Comparison of ENCODE assay signal across 23 cellular contexts in the genomic region with DNA sequence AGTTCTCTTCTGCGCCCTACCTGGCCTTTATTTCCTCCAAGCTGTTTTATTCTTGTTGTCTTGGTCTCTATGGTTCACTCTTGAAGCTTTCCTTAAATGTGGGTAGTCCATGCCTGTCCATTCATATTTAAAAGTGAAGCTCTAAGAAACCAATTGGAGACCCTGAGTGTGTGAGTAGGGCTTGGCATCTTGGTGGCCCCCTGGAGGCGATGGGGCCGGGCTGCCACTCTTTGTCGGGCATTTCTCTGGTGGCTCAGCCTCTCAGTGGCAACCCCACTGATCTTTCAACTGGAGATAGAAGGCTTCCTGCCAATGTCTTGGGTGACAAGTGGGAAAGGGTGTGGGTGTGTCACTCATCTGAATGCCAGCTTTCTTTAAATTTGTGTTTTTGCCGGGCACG. TPM values are rescaled to one million over a fixed set of nuclear protein-coding genes. Genes with fewer than 3 reads are reported as not detected.
DNase-seq lines count a peak whose midpoint lies in the region; ATAC-seq, FAIRE-seq and TF ChIP-seq lines count a peak whose summit lies in the region.
"Had no signal": no experiment of that assay in that cellular context is flagged by ENCODE, and none has a peak within 500 bp of the region (broad histone marks: within the 10 kb centered on the region; RNA-seq: fewer than 3 reads in every experiment).

No MANE protein-coding gene starts in this region.

- no peak for TF ChIP-seq EP300 in K562 (IDR thresholded peaks at IDR 0.05; ENCODE audit: low read length)

- H3K36me3 Mint-ChIP-seq in activated T-cell treated with anti-CD3 and anti-CD28 coated beads, Interleukin-2, amount 50 U/mL, for 24 hours (ENCODE audit: low read depth) = peaks cover 91% of the 10 kb centered on the region
- H3K36me3 Mint-ChIP-seq in activated T-cell treated with anti-CD3 and anti-CD28 coated beads, Interleukin-2, amount 50 U/mL, for 4 hours (ENCODE audit: insufficient read depth) = peaks cover 23% of the 10 kb centered on the region

- no peak overlapping the region for H3K4me3 Mint-ChIP-seq in activated T-cell treated with anti-CD3 and anti-CD28 coated beads, Interleukin-2, amount 50 U/mL, for 24 hours
- no peak overlapping the region for H3K4me3 Mint-ChIP-seq in activated T-cell treated with anti-CD3 and anti-CD28 coated beads, Interleukin-2, amount 50 U/mL, for 4 hours

- TF ChIP-seq RAD21 in K562 (CRISPR knock-in tag; conservative IDR thresholded peaks at IDR 0.05 in 1 of 2, IDR thresholded peaks at IDR 0.05 in 1 of 2) = no peak

- no peaks in the 10 kb centered on the region for H3K27me3 ChIP-seq in OCI-LY1 (ENCODE audit: insufficient read depth, low read length)
- no peaks in the 10 kb centered on the region for H3K27me3 ChIP-seq in K562 (ENCODE audit: control insufficient read depth in 2 of 2, insufficient read depth in 2 of 2, low read length in 2 of 2)
- H3K27me3 ChIP-seq in aorta (ENCODE audit: control insufficient read depth in 1 of 2, insufficient read depth in 2 of 2, low read length in 1 of 2) = no peaks in the 10 kb centered on the region
- H3K27me3 ChIP-seq: BE2C, brain microvascular endothelial cell, SJCRH30 had no signal

- H3K9me1 ChIP-seq in K562 (ENCODE audit: control insufficient read depth, insufficient read depth, low read length) = no peaks in the 10 kb centered on the region

- no TSS peak for BruUV-seq in K562 (replicated peaks; lab: Mats Ljungman, UMichigan)

- CTCF ChIA-PET in K562 (lab: Yijun Ruan, JAX; ENCODE audit: low intra/inter-chr PET ratio) = no interaction called here

- 95% methylated on average over 6 of the region's 6 CpGs for WGBS in K562 (ENCODE audit: insufficient coverage, low coverage, missing lambda C conversion rate)
- 86% methylated on average over 6 of the region's 6 CpGs for WGBS in aorta, 2 donors

- no peak for TF ChIP-seq POLR2A in K562 (conservative IDR thresholded peaks at IDR 0.05)

- TF ChIP-seq CTCF in OCI-LY1 (IDR thresholded peaks at IDR 0.05; ENCODE audit: low read length) = peak; percentile 40
- no peak for TF ChIP-seq CTCF in K562 (IDR thresholded peaks at IDR 0.05 in 2 of 3, conservative IDR thresholded peaks at IDR 0.05 in 1 of 3; ENCODE audit: insufficient read depth in 2 of 3, low read depth in 1 of 3, low read length in 3 of 3)

- in situ Hi-C loops in K562 (cut with MboI) = no loop called here

- peaks cover 31% of the 10 kb centered on the region for H3K4me1 Mint-ChIP-seq in activated T-cell treated with anti-CD3 and anti-CD28 coated beads, Interleukin-2, amount 50 U/mL, for 24 hours (ENCODE audit: low read depth)
- H3K4me1 Mint-ChIP-seq in activated T-cell treated with anti-CD3 and anti-CD28 coated beads, Interleukin-2, amount 50 U/mL, for 4 hours (ENCODE audit: low read depth) = peaks cover 16% of the 10 kb centered on the region

- H3F3A ChIP-seq in OCI-LY1 (ENCODE audit: insufficient read depth, low read length) = no peaks in the 10 kb centered on the region

- H4K20me1 ChIP-seq in OCI-LY1 (ENCODE audit: insufficient read depth, low read length) (no peaks in the 10 kb centered on the region), K562 (replicated peaks; ENCODE audit: control insufficient read depth, insufficient read depth, low read length) (no peaks in the 10 kb centered on the region)

- no peak overlapping the region for H2AFZ ChIP-seq in OCI-LY1 (ENCODE audit: low read length)
- no peak overlapping the region for H2AFZ ChIP-seq in K562 (ENCODE audit: low read depth, low read length)

- H3K9me2 ChIP-seq in OCI-LY1 (ENCODE audit: low read depth, low read length) = no peaks in the 10 kb centered on the region

- no peaks in the 10 kb centered on the region for H3K9me3 Mint-ChIP-seq in activated T-cell treated with anti-CD3 and anti-CD28 coated beads, Interleukin-2, amount 50 U/mL, for 24 hours
- no peaks in the 10 kb centered on the region for H3K9me3 Mint-ChIP-seq in activated T-cell treated with anti-CD3 and anti-CD28 coated beads, Interleukin-2, amount 50 U/mL, for 4 hours

- H3K36me3 ChIP-seq in OCI-LY1 (ENCODE audit: insufficient read depth, low read length) (peaks cover 58% of the 10 kb centered on the region), K562 (ENCODE audit: control insufficient read depth, insufficient read depth, low read length) (peaks cover 83% of the 10 kb centered on the region), aorta (ENCODE audit: control insufficient read depth in 1 of 2, insufficient read depth in 2 of 2, low read length in 1 of 2) (no peaks in the 10 kb centered on the region)
- H3K36me3 ChIP-seq: BE2C had no signal

- FAIRE-seq in K562 (lab: Jason Lieb, UNC) = no peak
- FAIRE-seq: A204.1, H54 had no signal

- H3K9me3 ChIP-seq in OCI-LY1 (ENCODE audit: low read length) (no peaks in the 10 kb centered on the region), K562 (replicated peaks; ENCODE audit: control insufficient read depth, insufficient read depth, low read depth, low read length) (no peaks in the 10 kb centered on the region), aorta (ENCODE audit: control insufficient read depth, low read length) (no peaks in the 10 kb centered on the region)
- H3K9me3 ChIP-seq: BE2C, SJCRH30 had no signal

- H3K4me1 ChIP-seq in OCI-LY1 (ENCODE audit: insufficient read depth, low read length, severe bottlenecking) = no peaks in the 10 kb centered on the region
- H3K4me1 ChIP-seq in K562 (replicated peaks in 1 of 2; ENCODE audit: control insufficient read depth in 2 of 2, insufficient read depth in 2 of 2, low read length in 2 of 2) = peaks cover 0 to 15% of the 10 kb centered on the region in 2 experiments; a peak in 2 of 5 replicates
- no peaks in the 10 kb centered on the region for H3K4me1 ChIP-seq in aorta (ENCODE audit: control insufficient read depth in 1 of 2, insufficient read depth in 2 of 2, low read length in 2 of 2)
- H3K4me1 ChIP-seq: BE2C, SJCRH30 had no signal

- H3K27ac Mint-ChIP-seq in activated T-cell treated with anti-CD3 and anti-CD28 coated beads, Interleukin-2, amount 50 U/mL, for 24 hours = peak overlapping the region; percentile 52

- intact Hi-C loops in K562 (cut with micrococcal nuclease) (no loop called here), aorta (cut with DNase I) (no loop called here)

- no peaks in the 10 kb centered on the region for H3K27me3 Mint-ChIP-seq in activated T-cell treated with anti-CD3 and anti-CD28 coated beads, Interleukin-2, amount 50 U/mL, for 24 hours
- no peaks in the 10 kb centered on the region for H3K27me3 Mint-ChIP-seq in activated T-cell treated with anti-CD3 and anti-CD28 coated beads, Interleukin-2, amount 50 U/mL, for 4 hours (ENCODE audit: low read depth)

- H3K4me3 ChIP-seq in OCI-LY1 (ENCODE audit: low read depth, low read length, poor library complexity, severe bottlenecking) = no peak overlapping the region
- no peak overlapping the region for H3K4me3 ChIP-seq in K562
- no peak overlapping the region for H3K4me3 ChIP-seq in aorta (ENCODE audit: low read length in 2 of 2)
- H3K4me3 ChIP-seq: SJCRH30 had no signal

- no peaks in the 10 kb centered on the region for H3K79me2 ChIP-seq in OCI-LY1 (ENCODE audit: insufficient read depth, low read length)
- H3K79me2 ChIP-seq in K562 (ENCODE audit: control insufficient read depth, insufficient read depth, low read length) = no peaks in the 10 kb centered on the region

- POLR2A ChIA-PET in K562 (lab: Yijun Ruan, JAX) = interaction anchor here (1.1 to 7.0 kb wide), 4 partner anchors 10 to 101 kb away, joined by 3 to 57 read pairs (median 14); a partner anchor contains a TSS

- H3K27ac ChIP-seq in OCI-LY1 (ENCODE audit: low read depth, low read length, poor library complexity, severe bottlenecking) = no peak overlapping the region
- no peak overlapping the region for H3K27ac ChIP-seq in K562 (ENCODE audit: extremely low read depth, low read depth, low read length)
- H3K27ac ChIP-seq in aorta (ENCODE audit: low read depth in 1 of 2, low read length in 2 of 2) = no peak overlapping the region
- H3K27ac ChIP-seq: brain microvascular endothelial cell, SJCRH30 had no signal

- DNase-seq in activated T-cell treated with anti-CD3 and anti-CD28 coated beads, Interleukin-2, amount 50 U/mL, for 24 hours = no peak
- no peak for DNase-seq in activated T-cell treated with anti-CD3 and anti-CD28 coated beads, Interleukin-2, amount 50 U/mL, for 4 hours
- DNase-seq in K562 (ENCODE audit: extremely low read depth in 1 of 4, low spot score in 3 of 4) = no peak
- DNase-seq in aorta = no peak
- DNase-seq in LoVo (ENCODE audit: low spot score) = no peak
- no peak for DNase-seq in HT-29 (ENCODE audit: low spot score)
- no peak for DNase-seq in DMS53 (lab: John Stamatoyannopoulos, UW)
- DNase-seq: activated gamma-delta T cell treated with Interleukin-2 at 50 U/mL for 16 hours; BE2C; brain microvascular endothelial cell; EL; Kasumi-1; NCI-H1092; NCI-H187 treated with DMSO at 0.1 percent for 48 hours; NCI-H526 treated with DMSO at 0.1 percent for 48 hours; nucleus accumbens; SJCRH30; stimulated activated CD8-positive, alpha-beta memory T cell treated with anti-CD3 and anti-CD28 coated beads, Interleukin-4, amount 100 ng/mL, for 48 hours; T-helper 2 cell; trophoblast cell had no signal

- H3K9ac ChIP-seq in OCI-LY1 (ENCODE audit: low read length) (no peak overlapping the region), K562 (ENCODE audit: insufficient read depth in 1 of 2, low read depth in 2 of 2, low read length in 2 of 2) (no peak overlapping the region)

- ATAC-seq in activated T-cell treated with anti-CD3 and anti-CD28 coated beads, Interleukin-2, amount 50 U/mL, for 4 hours = no peak
- no peak for ATAC-seq in K562
- ATAC-seq in aorta (ENCODE audit: low FRiP score) = no peak

- H3K4me2 ChIP-seq in OCI-LY1 (ENCODE audit: low read length) (no peak overlapping the region), K562 (ENCODE audit: insufficient read depth, low read length) (no peak overlapping the region)

RNA-seq across cellular contexts. Expression of a gene that starts 9.1 kb away (rescaled TPM):
- 10 to 100 TPM; 24.3 to 31.0 (median 28.6) TPM for total RNA-seq in activated T-cell treated with anti-CD3 and anti-CD28 coated beads, Interleukin-2, amount 50 U/mL, for 4 hours
- total RNA-seq in K562 (2011; cell fraction: chromatin; rRNA removed; ENCODE audit: low replicate concordance) = 28.5 and 90.3 TPM in 2 replicates
- total RNA-seq in K562 (2011; cell fraction: nucleolus; rRNA removed) = 64.9 and 73.8 TPM in 2 replicates
- 45.8 and 49.8 TPM in 2 replicates for total RNA-seq in K562 (2011; cell fraction: nucleoplasm; rRNA removed)
- total RNA-seq in K562 (2014; rRNA removed) (27.4 and 37.3 TPM in 2 replicates), K562 (2014; rRNA removed; fragmentation: Illumina TruSeq; extraction: Trizol) (17.3 and 17.5 TPM in 2 replicates), K562 (2015; rRNA removed; fragmentation: Illumina TruSeq; extraction: Trizol) (23.1 and 25.3 TPM in 2 replicates), K562 (2021) (36.1 and 41.7 TPM in 2 replicates), aorta (10 to 100 TPM; 24.5 to 24.8 TPM)
- polyA plus RNA-seq in K562 (2011; rRNA removed) (23.3 and 42.4 TPM in 2 replicates), K562 (2014; fragmentation: Illumina TruSeq; extraction: Trizol) (21.2 and 33.3 TPM in 2 replicates), K562 (2014; fragmentation: Nextera tagmentation; extraction: Ambion mirVana) (1 to 10 TPM; 4.6 to 8.1 TPM), K562 (2014; rRNA removed) (38.4 and 39.2 TPM in 2 replicates), aorta (10 to 100 TPM; 34.3 to 95.3 TPM)
- polyA plus RNA-seq in K562 (2011; cell fraction: cytosol; rRNA removed) = 43.7 and 69.5 TPM in 2 replicates
- 169 and 180 TPM in 2 replicates for polyA plus RNA-seq in K562 (2011; cell fraction: nucleus; rRNA removed)
- 34.2 and 65.9 TPM in 2 replicates for polyA plus RNA-seq in K562 (2012)
- 12.1 and 14.9 TPM in 2 replicates for polyA minus RNA-seq in K562 (2011; rRNA and poly(A)+ RNA removed)
- polyA minus RNA-seq in K562 (2011; cell fraction: cytosol; rRNA and poly(A)+ RNA removed) = 13.6 and 20.9 TPM in 2 replicates
- polyA minus RNA-seq in K562 (2011; cell fraction: nucleus; rRNA and poly(A)+ RNA removed) = 22.1 and 30.3 TPM in 2 replicates
- total RNA-seq in HT-29 (2014; rRNA removed; shearing (Covaris generic)) = 112 and 126 TPM in 2 replicates

RNA-seq across cellular contexts. Expression of a gene that starts 9.2 kb away (rescaled TPM):
- 10 to 100 TPM; 82.4 to 88.3 (median 86.1) TPM for total RNA-seq in activated T-cell treated with anti-CD3 and anti-CD28 coated beads, Interleukin-2, amount 50 U/mL, for 4 hours
- 74.2 and 269 TPM in 2 replicates for total RNA-seq in K562 (2011; cell fraction: chromatin; rRNA removed; ENCODE audit: low replicate concordance)
- 230 and 279 TPM in 2 replicates for total RNA-seq in K562 (2011; cell fraction: nucleolus; rRNA removed)
- total RNA-seq in K562 (2011; cell fraction: nucleoplasm; rRNA removed) = 112 and 146 TPM in 2 replicates
- total RNA-seq in K562 (2014; rRNA removed) = 92.6 and 132 TPM in 2 replicates
- 21.1 and 25.7 TPM in 2 replicates for total RNA-seq in K562 (2014; rRNA removed; fragmentation: Illumina TruSeq; extraction: Trizol)
- total RNA-seq in K562 (2015; rRNA removed; fragmentation: Illumina TruSeq; extraction: Trizol) = 49.9 and 50.6 TPM in 2 replicates
- total RNA-seq in K562 (2021) = 87.5 and 89.5 TPM in 2 replicates
- 37.4 and 48.0 TPM in 2 replicates for polyA plus RNA-seq in K562 (2011; rRNA removed)
- polyA plus RNA-seq in K562 (2011; cell fraction: cytosol; rRNA removed) = 58.1 and 156 TPM in 2 replicates
- 132 and 213 TPM in 2 replicates for polyA plus RNA-seq in K562 (2011; cell fraction: nucleus; rRNA removed)
- 56.4 and 102 TPM in 2 replicates for polyA plus RNA-seq in K562 (2012)
- 24.0 and 43.1 TPM in 2 replicates for polyA plus RNA-seq in K562 (2014; fragmentation: Illumina TruSeq; extraction: Trizol)
- polyA plus RNA-seq in K562 (2014; fragmentation: Nextera tagmentation; extraction: Ambion mirVana) = 10 to 100 TPM in 1 of 2 experiments, 1 to 10 TPM in 1; 6.3 to 16.3 TPM
- 83.6 and 88.5 TPM in 2 replicates for polyA plus RNA-seq in K562 (2014; rRNA removed)
- 13.9 and 15.0 TPM in 2 replicates for polyA minus RNA-seq in K562 (2011; rRNA and poly(A)+ RNA removed)
- polyA minus RNA-seq in K562 (2011; cell fraction: cytosol; rRNA and poly(A)+ RNA removed) = 32.9 and 34.8 TPM in 2 replicates
- polyA minus RNA-seq in K562 (2011; cell fraction: nucleus; rRNA and poly(A)+ RNA removed) = 75.9 and 84.7 TPM in 2 replicates
- total RNA-seq in aorta = 10 to 100 TPM; 36.7 to 46.9 TPM
- 10 to 100 TPM; 42.1 to 98.8 TPM for polyA plus RNA-seq in aorta
- 224 and 226 TPM in 2 replicates for total RNA-seq in HT-29 (2014; rRNA removed; shearing (Covaris generic))

RNA-seq across cellular contexts. Expression of a gene that starts 10.4 kb away (rescaled TPM):
- total RNA-seq in activated T-cell treated with anti-CD3 and anti-CD28 coated beads, Interleukin-2, amount 50 U/mL, for 4 hours = 100 to 1,000 TPM; 368 to 444 (median 399) TPM
- 73.9 and 265 TPM in 2 replicates for total RNA-seq in K562 (2011; cell fraction: chromatin; rRNA removed; ENCODE audit: low replicate concordance)
- total RNA-seq in K562 (2011; cell fraction: nucleolus; rRNA removed) = 233 and 244 TPM in 2 replicates
- total RNA-seq in K562 (2011; cell fraction: nucleoplasm; rRNA removed) = 103 and 120 TPM in 2 replicates
- 192 and 205 TPM in 2 replicates for total RNA-seq in K562 (2014; rRNA removed)
- total RNA-seq in K562 (2014; rRNA removed; fragmentation: Illumina TruSeq; extraction: Trizol) = 25.5 and 39.3 TPM in 2 replicates
- total RNA-seq in K562 (2015; rRNA removed; fragmentation: Illumina TruSeq; extraction: Trizol) = 74.5 and 79.5 TPM in 2 replicates
- 249 and 275 TPM in 2 replicates for total RNA-seq in K562 (2021)
- polyA plus RNA-seq in K562 (2011; rRNA removed) = 79.7 and 134 TPM in 2 replicates
- polyA plus RNA-seq in K562 (2011; cell fraction: cytosol; rRNA removed) = 111 and 282 TPM in 2 replicates
- 306 and 623 TPM in 2 replicates for polyA plus RNA-seq in K562 (2011; cell fraction: nucleus; rRNA removed)
- polyA plus RNA-seq in K562 (2012) = 176 and 251 TPM in 2 replicates
- 98.1 and 207 TPM in 2 replicates for polyA plus RNA-seq in K562 (2014; fragmentation: Illumina TruSeq; extraction: Trizol)
- 1 to 10 TPM; 3.2 to 7.2 TPM for polyA plus RNA-seq in K562 (2014; fragmentation: Nextera tagmentation; extraction: Ambion mirVana)
- polyA plus RNA-seq in K562 (2014; rRNA removed) = 169 and 202 TPM in 2 replicates
- 29.0 and 41.3 TPM in 2 replicates for polyA minus RNA-seq in K562 (2011; rRNA and poly(A)+ RNA removed)
- polyA minus RNA-seq in K562 (2011; cell fraction: cytosol; rRNA and poly(A)+ RNA removed) = 111 and 123 TPM in 2 replicates
- polyA minus RNA-seq in K562 (2011; cell fraction: nucleus; rRNA and poly(A)+ RNA removed) = 68.5 and 84.4 TPM in 2 replicates
- 10 to 100 TPM; 35.6 to 42.6 TPM for total RNA-seq in aorta
- 10 to 100 TPM; 22.2 to 38.1 TPM for polyA plus RNA-seq in aorta
- total RNA-seq in HT-29 (2014; rRNA removed; shearing (Covaris generic)) = 5.3 and 5.9 TPM in 2 replicates

RNA-seq across cellular contexts. Expression of a gene that starts 13.5 kb away (rescaled TPM):
- total RNA-seq in activated T-cell treated with anti-CD3 and anti-CD28 coated beads, Interleukin-2, amount 50 U/mL, for 4 hours = 10 to 100 TPM; 15.0 to 16.6 (median 16.1) TPM
- 39.7 and 112 TPM in 2 replicates for total RNA-seq in K562 (2011; cell fraction: chromatin; rRNA removed; ENCODE audit: low replicate concordance)
- total RNA-seq in K562 (2011; cell fraction: nucleolus; rRNA removed) = 78.0 and 98.9 TPM in 2 replicates
- 64.2 and 65.8 TPM in 2 replicates for total RNA-seq in K562 (2011; cell fraction: nucleoplasm; rRNA removed)
- total RNA-seq in K562 (2014; rRNA removed) (16.4 and 20.2 TPM in 2 replicates), K562 (2014; rRNA removed; fragmentation: Illumina TruSeq; extraction: Trizol) (6.6 and 11.2 TPM in 2 replicates), K562 (2015; rRNA removed; fragmentation: Illumina TruSeq; extraction: Trizol) (19.3 and 19.9 TPM in 2 replicates), K562 (2021) (27.6 and 31.8 TPM in 2 replicates), aorta (10 to 100 TPM; 15.0 to 27.4 TPM)
- polyA plus RNA-seq in K562 (2011; rRNA removed) (23.9 and 45.1 TPM in 2 replicates), K562 (2014; fragmentation: Illumina TruSeq; extraction: Trizol) (28.0 and 37.5 TPM in 2 replicates), K562 (2014; fragmentation: Nextera tagmentation; extraction: Ambion mirVana) (1 to 10 TPM; 4.0 to 4.6 TPM), K562 (2014; rRNA removed) (32.6 and 42.9 TPM in 2 replicates), aorta (10 to 100 TPM; 26.2 to 97.9 TPM)
- 30.8 and 65.5 TPM in 2 replicates for polyA plus RNA-seq in K562 (2011; cell fraction: cytosol; rRNA removed)
- 110 and 164 TPM in 2 replicates for polyA plus RNA-seq in K562 (2011; cell fraction: nucleus; rRNA removed)
- 34.0 and 79.2 TPM in 2 replicates for polyA plus RNA-seq in K562 (2012)
- polyA minus RNA-seq in K562 (2011; rRNA and poly(A)+ RNA removed) = 7.1 and 9.0 TPM in 2 replicates
- 12.6 and 23.5 TPM in 2 replicates for polyA minus RNA-seq in K562 (2011; cell fraction: cytosol; rRNA and poly(A)+ RNA removed)
- polyA minus RNA-seq in K562 (2011; cell fraction: nucleus; rRNA and poly(A)+ RNA removed) = 15.8 and 16.0 TPM in 2 replicates
- total RNA-seq in HT-29 (2014; rRNA removed; shearing (Covaris generic)) = 19.5 and 23.5 TPM in 2 replicates

RNA-seq across cellular contexts. Expression of a gene that starts 17.5 kb away (rescaled TPM):
- 10 to 100 TPM; 41.5 to 75.6 (median 53.2) TPM for total RNA-seq in activated T-cell treated with anti-CD3 and anti-CD28 coated beads, Interleukin-2, amount 50 U/mL, for 4 hours
- total RNA-seq in K562 (2011; cell fraction: chromatin; rRNA removed; ENCODE audit: low replicate concordance) = 16.1 and 40.0 TPM in 2 replicates
- 23.4 and 32.0 TPM in 2 replicates for total RNA-seq in K562 (2011; cell fraction: nucleolus; rRNA removed)
- 31.9 and 33.0 TPM in 2 replicates for total RNA-seq in K562 (2011; cell fraction: nucleoplasm; rRNA removed)
- 28.2 and 44.3 TPM in 2 replicates for total RNA-seq in K562 (2014; rRNA removed)
- total RNA-seq in K562 (2014; rRNA removed; fragmentation: Illumina TruSeq; extraction: Trizol) = 21.0 and 22.6 TPM in 2 replicates
- 25.7 and 28.0 TPM in 2 replicates for total RNA-seq in K562 (2015; rRNA removed; fragmentation: Illumina TruSeq; extraction: Trizol)
- total RNA-seq in K562 (2021) = 83.4 and 88.3 TPM in 2 replicates
- polyA plus RNA-seq in K562 (2011; rRNA removed) = 11.0 and 13.5 TPM in 2 replicates
- polyA plus RNA-seq in K562 (2011; cell fraction: cytosol; rRNA removed) = 12.1 and 16.0 TPM in 2 replicates
- polyA plus RNA-seq in K562 (2011; cell fraction: nucleus; rRNA removed) = 25.1 and 26.2 TPM in 2 replicates
- 97.3 and 181 TPM in 2 replicates for polyA plus RNA-seq in K562 (2012)
- 35.2 and 41.4 TPM in 2 replicates for polyA plus RNA-seq in K562 (2014; fragmentation: Illumina TruSeq; extraction: Trizol)
- polyA plus RNA-seq in K562 (2014; fragmentation: Nextera tagmentation; extraction: Ambion mirVana) = 10 to 100 TPM; 12.0 to 12.1 TPM
- 31.8 and 35.8 TPM in 2 replicates for polyA plus RNA-seq in K562 (2014; rRNA removed)
- polyA minus RNA-seq in K562 (2011; rRNA and poly(A)+ RNA removed) = 4.2 and 6.2 TPM in 2 replicates
- 21.2 and 26.0 TPM in 2 replicates for polyA minus RNA-seq in K562 (2011; cell fraction: cytosol; rRNA and poly(A)+ RNA removed)
- polyA minus RNA-seq in K562 (2011; cell fraction: nucleus; rRNA and poly(A)+ RNA removed) = 3.2 and 4.9 TPM in 2 replicates
- 100 to 1,000 TPM; 131 to 208 TPM for total RNA-seq in aorta
- polyA plus RNA-seq in aorta = 100 to 1,000 TPM; 191 to 206 TPM
- 49.2 and 53.7 TPM in 2 replicates for total RNA-seq in HT-29 (2014; rRNA removed; shearing (Covaris generic))
